ENCODE assay signal across 17 cellular contexts in the genomic region with DNA sequence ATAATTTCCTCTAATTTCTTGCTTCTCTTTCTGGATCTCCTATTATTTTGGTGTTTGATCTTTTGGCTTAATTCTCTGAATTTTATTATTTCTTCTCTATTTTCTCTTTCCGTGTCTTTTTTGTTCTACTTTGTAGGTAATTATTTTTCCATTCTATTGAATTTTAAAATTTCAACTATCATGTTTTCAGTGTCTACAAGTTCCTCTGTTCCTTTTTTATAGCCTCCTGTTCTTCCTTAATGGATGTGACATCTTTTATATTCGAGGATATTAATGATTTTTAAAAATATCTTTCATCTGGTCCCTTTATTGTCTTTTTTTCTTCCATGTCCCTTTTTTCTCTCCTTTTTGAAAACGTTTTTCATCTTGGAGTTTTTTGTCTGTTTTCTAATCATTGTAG. TPM values are rescaled to one million over a fixed set of nuclear protein-coding genes. Genes with fewer than 3 reads are reported as not detected.
DNase-seq lines count a peak whose midpoint lies in the region; ATAC-seq and TF ChIP-seq lines count a peak whose summit lies in the region.
"Had no signal": no experiment of that assay in that cellular context is flagged by ENCODE, and none has a peak within 500 bp of the region (broad histone marks: within the 10 kb centered on the region; RNA-seq: fewer than 3 reads in every experiment).

No MANE protein-coding gene starts in this region.

- no peak for TF ChIP-seq EP300 in SK-N-SH (IDR thresholded peaks at IDR 0.05; ENCODE audit: borderline replicate concordance in 1 of 2, low read depth in 1 of 2, low read length in 1 of 2)

- H3K4me1 Mint-ChIP-seq in activated naive CD4-positive, alpha-beta T cell treated with anti-CD3 and anti-CD28 coated beads, Interleukin-2, amount 50 U/mL, for 24 hours = peaks cover 26% of the 10 kb centered on the region
- peaks cover 25% of the 10 kb centered on the region for H3K4me1 Mint-ChIP-seq in stimulated activated effector memory CD8-positive, alpha-beta T cell treated with anti-CD3 and anti-CD28 coated beads, Interleukin-12 subunit alpha, Interleukin-12 subunit beta, amount 100 ng/mL, for 72 hours
- H3K4me1 Mint-ChIP-seq: GM23338 had no signal

- no peak overlapping the region for H3K4me3 Mint-ChIP-seq in activated naive CD4-positive, alpha-beta T cell treated with anti-CD3 and anti-CD28 coated beads, Interleukin-2, amount 50 U/mL, for 24 hours
- H3K4me3 Mint-ChIP-seq in stimulated activated effector memory CD8-positive, alpha-beta T cell treated with anti-CD3 and anti-CD28 coated beads, Interleukin-12 subunit alpha, Interleukin-12 subunit beta, amount 100 ng/mL, for 72 hours = no peak overlapping the region
- H3K4me3 Mint-ChIP-seq: CD4-positive, alpha-beta T cell; GM23338; HFFc6 had no signal

- 56% methylated on average over 3 of the region's 3 CpGs for WGBS in SK-N-SH (ENCODE audit: low lambda C conversion rate)

- no peaks in the 10 kb centered on the region for H3K27me3 ChIP-seq in SK-N-SH (ENCODE audit: insufficient read depth)

- H3K27ac Mint-ChIP-seq in activated naive CD4-positive, alpha-beta T cell treated with anti-CD3 and anti-CD28 coated beads, Interleukin-2, amount 50 U/mL, for 24 hours = peak overlapping the region; percentile 69
- H3K27ac Mint-ChIP-seq in activated naive CD4-positive, alpha-beta T cell treated with anti-CD3 and anti-CD28 coated beads, Interleukin-2, amount 50 U/mL, for 72 hours = peak overlapping the region in 1 of 2 donors; percentile 25
- peak overlapping the region; percentile 73 for H3K27ac Mint-ChIP-seq in stimulated activated effector memory CD8-positive, alpha-beta T cell treated with anti-CD3 and anti-CD28 coated beads, Interleukin-12 subunit alpha, Interleukin-12 subunit beta, amount 100 ng/mL, for 72 hours
- H3K27ac Mint-ChIP-seq: CD4-positive, alpha-beta T cell; GM23338; HFFc6 had no signal

- no peak for TF ChIP-seq RAD21 in SK-N-SH (IDR thresholded peaks at IDR 0.05; ENCODE audit: low read length)

- POLR2A ChIA-PET in SK-N-SH (lab: Yijun Ruan, JAX) = no interaction called here

- H3K36me3 ChIP-seq in SK-N-SH (replicated peaks in 1 of 2; ENCODE audit: control insufficient read depth in 1 of 2, insufficient read depth in 2 of 2, low read length in 1 of 2) = peaks cover 53 to 63% of the 10 kb centered on the region in 2 experiments

- H3F3A ChIP-seq in SK-N-SH (replicated peaks; ENCODE audit: insufficient read depth) = peaks cover 3% of the 10 kb centered on the region

- H3K9me2 ChIP-seq in SK-N-SH = no peaks in the 10 kb centered on the region

- H3K4me1 ChIP-seq in SK-N-SH (ENCODE audit: control insufficient read depth in 1 of 2, insufficient read depth in 2 of 2, low read depth in 1 of 2, low read length in 1 of 2) = no peaks in the 10 kb centered on the region
- H3K4me1 ChIP-seq: A549, Caco-2 had no signal

- peaks cover 17% of the 10 kb centered on the region; the same call in 1 of the 2 replicates for H4K20me1 ChIP-seq in SK-N-SH (ENCODE audit: insufficient read depth)

- TF ChIP-seq CTCF in SK-N-SH (IDR thresholded peaks at IDR 0.05) = no peak

- DNase-seq in SK-N-SH = no peak
- DNase-seq in activated naive CD4-positive, alpha-beta T cell treated with anti-CD3 and anti-CD28 coated beads, Interleukin-2, amount 50 U/mL, for 72 hours (ENCODE audit: low spot score in 2 of 2) = no peak
- DNase-seq in stimulated activated effector memory CD8-positive, alpha-beta T cell treated with anti-CD3 and anti-CD28 coated beads, Interleukin-12 subunit alpha, Interleukin-12 subunit beta, amount 100 ng/mL, for 72 hours (ENCODE audit: low spot score in 2 of 2) = no peak
- DNase-seq: AML-193; Caco-2; CD4-positive, alpha-beta T cell; HCEC 1CT; HFFc6 had no signal

- H3K36me3 Mint-ChIP-seq in activated naive CD4-positive, alpha-beta T cell treated with anti-CD3 and anti-CD28 coated beads, Interleukin-2, amount 50 U/mL, for 24 hours = peaks cover 18% of the 10 kb centered on the region
- peaks cover 4 to 5% of the 10 kb centered on the region in 2 donors for H3K36me3 Mint-ChIP-seq in activated naive CD4-positive, alpha-beta T cell treated with anti-CD3 and anti-CD28 coated beads, Interleukin-2, amount 50 U/mL, for 72 hours
- peaks cover 98% of the 10 kb centered on the region for H3K36me3 Mint-ChIP-seq in stimulated activated effector memory CD8-positive, alpha-beta T cell treated with anti-CD3 and anti-CD28 coated beads, Interleukin-12 subunit alpha, Interleukin-12 subunit beta, amount 100 ng/mL, for 72 hours

- H3K4me2 ChIP-seq in SK-N-SH = no peak overlapping the region
- H3K4me2 ChIP-seq: A549, GM23338 had no signal

- H3K27me3 Mint-ChIP-seq in activated naive CD4-positive, alpha-beta T cell treated with anti-CD3 and anti-CD28 coated beads, Interleukin-2, amount 50 U/mL, for 24 hours = no peaks in the 10 kb centered on the region
- H3K27me3 Mint-ChIP-seq: CD4-positive, alpha-beta T cell had no signal

- H3K4me3 ChIP-seq in SK-N-SH (ENCODE audit: low read depth in 2 of 2, low read length in 1 of 2) = no peak overlapping the region
- H3K4me3 ChIP-seq: A549, GM23338 had no signal

- no peaks in the 10 kb centered on the region for H3K9me3 Mint-ChIP-seq in activated naive CD4-positive, alpha-beta T cell treated with anti-CD3 and anti-CD28 coated beads, Interleukin-2, amount 50 U/mL, for 24 hours
- H3K9me3 Mint-ChIP-seq in activated naive CD4-positive, alpha-beta T cell treated with anti-CD3 and anti-CD28 coated beads, Interleukin-2, amount 50 U/mL, for 72 hours = no peaks in the 10 kb centered on the region
- H3K9me3 Mint-ChIP-seq in stimulated activated effector memory CD8-positive, alpha-beta T cell treated with anti-CD3 and anti-CD28 coated beads, Interleukin-12 subunit alpha, Interleukin-12 subunit beta, amount 100 ng/mL, for 72 hours = no peaks in the 10 kb centered on the region
- H3K9me3 Mint-ChIP-seq: CD4-positive, alpha-beta T cell; GM23338; HFFc6 had no signal

- no peak overlapping the region for H3K9ac ChIP-seq in SK-N-SH

- peaks cover 74% of the 10 kb centered on the region for H3K79me2 ChIP-seq in SK-N-SH (ENCODE audit: insufficient read depth)

- no peak for ATAC-seq in SK-N-SH treated with all-trans-retinoic acid at 6 μM for 48 hours
- ATAC-seq in activated naive CD4-positive, alpha-beta T cell treated with anti-CD3 and anti-CD28 coated beads, Interleukin-2, amount 50 U/mL, for 72 hours = no peak
- no peak for ATAC-seq in stimulated activated effector memory CD8-positive, alpha-beta T cell treated with anti-CD3 and anti-CD28 coated beads, Interleukin-12 subunit alpha, Interleukin-12 subunit beta, amount 100 ng/mL, for 72 hours
- ATAC-seq in HG03095 (IDR thresholded peaks at IDR 0.05; ENCODE audit: unreplicated experiment) = no peak
- ATAC-seq in HG02973 (IDR thresholded peaks at IDR 0.05; ENCODE audit: unreplicated experiment) = no peak
- ATAC-seq: A549, GM23338, HepG2 had no signal

- H3K9me3 ChIP-seq in SK-N-SH = no peaks in the 10 kb centered on the region
- H3K9me3 ChIP-seq: Caco-2 had no signal

- H3K27ac ChIP-seq in SK-N-SH (ENCODE audit: low read depth in 2 of 2, low read length in 1 of 2) = no peak overlapping the region
- H3K27ac ChIP-seq: 22Rv1, A549, C4-2B had no signal

- CTCF ChIA-PET in SK-N-SH (lab: Yijun Ruan, JAX) = interaction anchor here (1.2 to 1.9 kb wide), 2 partner anchors 8 to 868 kb away, joined by 4 to 12 read pairs; no protein-coding TSS in a partner anchor

- H2AFZ ChIP-seq in SK-N-SH (ENCODE audit: low read depth) = no peak overlapping the region
- H2AFZ ChIP-seq: GM23338 had no signal

TF ChIP-seq in SK-N-SH treated with all-trans-retinoic acid at 6 μM for 48 hours, 23 proteins besides CTCF, POLR2A, EP300 and RAD21 (continues in another document):
- TF ChIP-seq ZFP30 (CRISPR knock-in tag; IDR thresholded peaks at IDR 0.05) = peak; percentile 73

TF ChIP-seq in SK-N-SH, 30 proteins besides CTCF, POLR2A, EP300 and RAD21:
- TF ChIP-seq, protein P1, sequence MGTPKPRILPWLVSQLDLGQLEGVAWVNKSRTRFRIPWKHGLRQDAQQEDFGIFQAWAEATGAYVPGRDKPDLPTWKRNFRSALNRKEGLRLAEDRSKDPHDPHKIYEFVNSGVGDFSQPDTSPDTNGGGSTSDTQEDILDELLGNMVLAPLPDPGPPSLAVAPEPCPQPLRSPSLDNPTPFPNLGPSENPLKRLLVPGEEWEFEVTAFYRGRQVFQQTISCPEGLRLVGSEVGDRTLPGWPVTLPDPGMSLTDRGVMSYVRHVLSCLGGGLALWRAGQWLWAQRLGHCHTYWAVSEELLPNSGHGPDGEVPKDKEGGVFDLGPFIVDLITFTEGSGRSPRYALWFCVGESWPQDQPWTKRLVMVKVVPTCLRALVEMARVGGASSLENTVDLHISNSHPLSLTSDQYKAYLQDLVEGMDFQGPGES (IDR thresholded peaks at IDR 0.05; ENCODE audit: low read depth, low read length) = no peak
- no peak for TF ChIP-seq NFIC (IDR thresholded peaks at IDR 0.05; ENCODE audit: borderline replicate concordance)

RNA-seq across cellular contexts. Expression of a gene that starts 11.1 kb away (rescaled TPM):
- polyA plus RNA-seq in SK-N-SH (2012; rRNA removed) = 139 and 141 TPM in 2 replicates
- polyA plus RNA-seq in SK-N-SH (2012; cell fraction: cytosol; rRNA removed) = 163 and 170 TPM in 2 replicates
- polyA plus RNA-seq in SK-N-SH (2012; cell fraction: nucleus; rRNA removed) = 69.6 and 97.8 TPM in 2 replicates
- 100 to 1,000 TPM; 116 to 127 TPM for total RNA-seq in activated naive CD4-positive, alpha-beta T cell treated with anti-CD3 and anti-CD28 coated beads, Interleukin-2, amount 50 U/mL, for 72 hours

RNA-seq across cellular contexts. Expression of a gene that starts 11.4 kb away (rescaled TPM):
- polyA plus RNA-seq in SK-N-SH (2012; rRNA removed) = 61.2 and 70.7 TPM in 2 replicates
- 69.4 and 69.8 TPM in 2 replicates for polyA plus RNA-seq in SK-N-SH (2012; cell fraction: cytosol; rRNA removed)
- 33.2 and 62.5 TPM in 2 replicates for polyA plus RNA-seq in SK-N-SH (2012; cell fraction: nucleus; rRNA removed)
- total RNA-seq in activated naive CD4-positive, alpha-beta T cell treated with anti-CD3 and anti-CD28 coated beads, Interleukin-2, amount 50 U/mL, for 72 hours = 100 to 1,000 TPM; 102 to 126 TPM
